In genomic region chr4:10441512-10441911, GRCh38 we compare ENCODE assay signal across 20 cellular contexts.
"Had no signal": no experiment of that assay in that cellular context is flagged by ENCODE, and none has a peak within 500 bp of the region (broad histone marks: within the 10 kb centered on the region; RNA-seq: fewer than 3 reads in every experiment).

No MANE protein-coding gene starts in this region.

- H3K27ac ChIP-seq: esophagus squamous epithelium, gastroesophageal sphincter, neutrophil, psoas muscle, right lobe of liver, suprapubic skin, thyroid gland had no signal

- H3K27me3 Mint-ChIP-seq: dendritic cell treated with granulocyte-macrophage colony-stimulating factor and Interleukin-4, amounts not matched to agents 40 ng/mL and 50 ng/mL, for 4 days; effector memory CD8-positive, alpha-beta T cell; naive B cell; type B pancreatic cell had no signal

- DNase-seq: effector memory CD8-positive, alpha-beta T cell; esophagus squamous epithelium; foreskin fibroblast; hippocampal formation; kidney glomerular epithelial cell; naive B cell; psoas muscle; retina; right lobe of liver; stimulated activated CD4-positive, alpha-beta T cell treated with anti-CD3 and anti-CD28 coated beads, Interleukin-4, amount 100 ng/mL, for 1 hour; stimulated activated CD8-positive, alpha-beta memory T cell treated with anti-CD3 and anti-CD28 coated beads, Interleukin-4, amount 100 ng/mL, for 48 hours; stimulated activated naive CD8-positive, alpha-beta T cell treated with anti-CD3 and anti-CD28 coated beads, Interleukin-15, Interleukin-2, amounts not matched to agents 100 U/mL and 50 U/mL, for 24 hours; thyroid gland had no signal

- H3K4me3 Mint-ChIP-seq: dendritic cell treated with granulocyte-macrophage colony-stimulating factor and Interleukin-4, amounts not matched to agents 40 ng/mL and 50 ng/mL, for 4 days; effector memory CD8-positive, alpha-beta T cell; naive B cell; nephron; stimulated activated effector memory CD8-positive, alpha-beta T cell treated with anti-CD3 and anti-CD28 coated beads, Interleukin-12 subunit alpha, Interleukin-12 subunit beta, amount 100 ng/mL, for 72 hours; type B pancreatic cell had no signal

- H3K4me1 ChIP-seq: esophagus squamous epithelium, gastroesophageal sphincter, psoas muscle, right lobe of liver, suprapubic skin, thyroid gland had no signal

- H3K9me3 ChIP-seq: right lobe of liver, thyroid gland had no signal

- H3K4me3 ChIP-seq: esophagus squamous epithelium, gastroesophageal sphincter, psoas muscle, right lobe of liver, suprapubic skin, thyroid gland had no signal

- H3K4me1 Mint-ChIP-seq: nephron; stimulated activated effector memory CD8-positive, alpha-beta T cell treated with anti-CD3 and anti-CD28 coated beads, Interleukin-12 subunit alpha, Interleukin-12 subunit beta, amount 100 ng/mL, for 72 hours had no signal

- ATAC-seq: effector memory CD8-positive, alpha-beta T cell; gastroesophageal sphincter; psoas muscle; right lobe of liver; stimulated activated effector memory CD8-positive, alpha-beta T cell treated with anti-CD3 and anti-CD28 coated beads, Interleukin-12 subunit alpha, Interleukin-12 subunit beta, amount 100 ng/mL, for 72 hours; stimulated activated naive CD8-positive, alpha-beta T cell treated with anti-CD3 and anti-CD28 coated beads, Interleukin-15, Interleukin-2, amounts not matched to agents 100 U/mL and 50 U/mL, for 24 hours had no signal

- H3K27ac Mint-ChIP-seq: dendritic cell treated with granulocyte-macrophage colony-stimulating factor and Interleukin-4, amounts not matched to agents 40 ng/mL and 50 ng/mL, for 4 days; effector memory CD8-positive, alpha-beta T cell; naive B cell; nephron; stimulated activated effector memory CD8-positive, alpha-beta T cell treated with anti-CD3 and anti-CD28 coated beads, Interleukin-12 subunit alpha, Interleukin-12 subunit beta, amount 100 ng/mL, for 72 hours; type B pancreatic cell had no signal

- H3K27me3 ChIP-seq: esophagus squamous epithelium, gastroesophageal sphincter, neutrophil, right lobe of liver, suprapubic skin, thyroid gland had no signal
